In the genomic region with DNA sequence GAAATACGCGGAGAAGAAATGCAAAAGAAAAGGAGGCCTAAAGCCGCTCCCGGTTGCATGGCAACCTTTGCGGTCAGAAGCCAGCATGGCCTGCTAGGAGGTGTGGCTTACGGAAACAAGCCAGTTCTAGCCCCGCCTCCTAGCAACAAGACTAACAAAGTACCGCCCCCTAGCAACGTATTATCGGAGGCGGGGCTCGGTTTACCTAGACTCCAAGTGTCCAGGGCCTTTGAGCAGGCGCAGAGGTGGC, we compare ENCODE assay signal across 8 cellular contexts. TPM values are rescaled to one million over a fixed set of nuclear protein-coding genes. Genes with fewer than 3 reads are reported as not detected.
A peak's percentile ranks its signal among the peaks of the same experiment; 100 is the strongest.
DNase-seq lines count a peak whose midpoint lies in the region; ATAC-seq and TF ChIP-seq lines count a peak whose summit lies in the region.

No MANE protein-coding gene starts in this region.

- no peak for ATAC-seq in HG03565 (IDR thresholded peaks at IDR 0.05; ENCODE audit: unreplicated experiment)
- ATAC-seq in HG02571 (IDR thresholded peaks at IDR 0.05; ENCODE audit: unreplicated experiment) = no peak

- H3K27ac Mint-ChIP-seq in CD8-positive, alpha-beta memory T cell = peak overlapping the region; percentile 70 to 97 (median 92)
- peak overlapping the region; percentile 99 for H3K27ac Mint-ChIP-seq in endothelial cell (ENCODE audit: unreplicated experiment)
- peak overlapping the region; percentile 96 for H3K27ac Mint-ChIP-seq in osteocyte (ENCODE audit: unreplicated experiment)

- H3K27me3 Mint-ChIP-seq in CD8-positive, alpha-beta memory T cell = no peaks in the 10 kb centered on the region
- H3K27me3 Mint-ChIP-seq in endothelial cell (ENCODE audit: unreplicated experiment) = peaks cover 32% of the 10 kb centered on the region
- no peaks in the 10 kb centered on the region for H3K27me3 Mint-ChIP-seq in osteocyte (ENCODE audit: unreplicated experiment)

- peaks cover 17% of the 10 kb centered on the region for H3K4me1 ChIP-seq in CD8-positive, alpha-beta memory T cell (ENCODE audit: insufficient read depth, low read length)
- H3K4me1 ChIP-seq in NT2/D1 (ENCODE audit: insufficient read depth, insufficient read length) = peaks cover 3% of the 10 kb centered on the region

- peak overlapping the region; percentile 42 for H3K4me3 ChIP-seq in CD8-positive, alpha-beta memory T cell (ENCODE audit: low read length)
- no peak overlapping the region for H3K4me3 ChIP-seq in NT2/D1 (ENCODE audit: insufficient read length, low read depth)

- peak overlapping the region; percentile 64 for H3K27ac ChIP-seq in CD8-positive, alpha-beta memory T cell (ENCODE audit: low read depth, low read length)

- TF ChIP-seq CTCF in endothelial cell (IDR thresholded peaks at IDR 0.05; ENCODE audit: unreplicated experiment) (no peak), osteocyte (IDR thresholded peaks at IDR 0.05) (no peak)

- no peaks in the 10 kb centered on the region for H3K9me3 ChIP-seq in CD8-positive, alpha-beta memory T cell (ENCODE audit: low read length)
- no peaks in the 10 kb centered on the region for H3K9me3 ChIP-seq in NT2/D1 (ENCODE audit: insufficient read depth, low read length)

- H3K36me3 Mint-ChIP-seq in CD8-positive, alpha-beta memory T cell = peaks cover 0 to 40% (median 3%) of the 10 kb centered on the region in 3 donors
- peaks cover 29% of the 10 kb centered on the region for H3K36me3 Mint-ChIP-seq in endothelial cell (ENCODE audit: low read depth, unreplicated experiment)
- peaks cover 16% of the 10 kb centered on the region for H3K36me3 Mint-ChIP-seq in osteocyte (ENCODE audit: unreplicated experiment)

- H3K27me3 ChIP-seq in CD8-positive, alpha-beta memory T cell (ENCODE audit: insufficient read depth, low read length, poor library complexity, severe bottlenecking) = no peaks in the 10 kb centered on the region
- no peaks in the 10 kb centered on the region for H3K27me3 ChIP-seq in NT2/D1 (ENCODE audit: insufficient read depth, insufficient read length)

- peak overlapping the region; percentile 51 for H3K9ac ChIP-seq in NT2/D1 (ENCODE audit: insufficient read length, low read depth)

- peak overlapping the region; percentile 87 to 97 (median 94) for H3K4me3 Mint-ChIP-seq in CD8-positive, alpha-beta memory T cell
- peak overlapping the region; percentile 93 for H3K4me3 Mint-ChIP-seq in endothelial cell (ENCODE audit: unreplicated experiment)
- peak overlapping the region; percentile 82 for H3K4me3 Mint-ChIP-seq in osteocyte (ENCODE audit: unreplicated experiment)

- H3K9me3 Mint-ChIP-seq in CD8-positive, alpha-beta memory T cell = no peaks in the 10 kb centered on the region
- H3K9me3 Mint-ChIP-seq in endothelial cell (ENCODE audit: unreplicated experiment) (no peaks in the 10 kb centered on the region), osteocyte (ENCODE audit: unreplicated experiment) (no peaks in the 10 kb centered on the region)

- POLR2A ChIA-PET in CD8-positive, alpha-beta memory T cell (lab: Charles Lee) = no interaction called here

- peaks cover 12 to 22% (median 22%) of the 10 kb centered on the region in 3 donors for H3K4me1 Mint-ChIP-seq in CD8-positive, alpha-beta memory T cell
- H3K4me1 Mint-ChIP-seq in endothelial cell (ENCODE audit: unreplicated experiment) (peaks cover 18% of the 10 kb centered on the region), osteocyte (ENCODE audit: unreplicated experiment) (peaks cover 22% of the 10 kb centered on the region)

- DNase-seq in CD8-positive, alpha-beta memory T cell = no peak
- DNase-seq in NT2/D1 (ENCODE audit: low read depth, low spot score) (no peak), endothelial cell (ENCODE audit: low spot score) (no peak), osteocyte (ENCODE audit: extremely low spot score, unreplicated experiment) (no peak), NCI-H69 (lab: John Stamatoyannopoulos, UW) (no peak), H4 (ENCODE audit: low spot score) (no peak)

- H3K36me3 ChIP-seq in CD8-positive, alpha-beta memory T cell (ENCODE audit: insufficient read depth, low read length) = peaks cover 16% of the 10 kb centered on the region
- H3K36me3 ChIP-seq in NT2/D1 (ENCODE audit: insufficient read depth, insufficient read length, low read length) = peaks cover 41% of the 10 kb centered on the region

- CTCF ChIA-PET in CD8-positive, alpha-beta memory T cell (lab: Charles Lee) = no interaction called here

RNA-seq across cellular contexts. Expression of a gene that starts 0.4 kb away (rescaled TPM):
- 10 to 100 TPM; 30.7 to 33.3 TPM for total RNA-seq in CD8-positive, alpha-beta memory T cell
- 34.8 TPM for polyA plus RNA-seq in CD8-positive, alpha-beta memory T cell
- total RNA-seq in endothelial cell (ENCODE audit: unreplicated experiment) (165 TPM), osteocyte (92.1 and 107 TPM in 2 replicates)
- total RNA-seq in H4 (2014; rRNA removed; shearing (Covaris generic)) = 44.1 and 47.8 TPM in 2 replicates

RNA-seq across cellular contexts. Expression of a gene that starts 13.4 kb away (rescaled TPM):
- total RNA-seq in CD8-positive, alpha-beta memory T cell = 1 to 10 TPM; 1.8 to 2.0 TPM
- 0.12 TPM for polyA plus RNA-seq in CD8-positive, alpha-beta memory T cell
- total RNA-seq in endothelial cell (ENCODE audit: unreplicated experiment) (0.95 TPM), osteocyte (0.86 and 1.6 TPM in 2 replicates)
- total RNA-seq in H4 (2014; rRNA removed; shearing (Covaris generic)) = 0.23 and 0.41 TPM in 2 replicates

RNA-seq across cellular contexts. Expression of a gene that starts 22.9 kb away (rescaled TPM):
- total RNA-seq in CD8-positive, alpha-beta memory T cell = 100 to 1,000 TPM; 105 to 107 TPM
- 45.6 TPM for polyA plus RNA-seq in CD8-positive, alpha-beta memory T cell
- total RNA-seq in endothelial cell (ENCODE audit: unreplicated experiment) (38.4 TPM), osteocyte (36.2 and 38.4 TPM in 2 replicates)
- 54.8 and 65.5 TPM in 2 replicates for total RNA-seq in H4 (2014; rRNA removed; shearing (Covaris generic))

RNA-seq across cellular contexts. Expression of a gene that starts 42.9 kb away (rescaled TPM):
- total RNA-seq in CD8-positive, alpha-beta memory T cell = 1 to 10 TPM; 4.6 to 4.7 TPM
- not detected for polyA plus RNA-seq in CD8-positive, alpha-beta memory T cell
- total RNA-seq in endothelial cell (ENCODE audit: unreplicated experiment) = 3.0 TPM
- total RNA-seq in osteocyte = 0.32 and 0.39 TPM in 2 replicates
- 0.43 TPM in 1 of 2 replicates, not detected in the other for total RNA-seq in H4 (2014; rRNA removed; shearing (Covaris generic))
